ENCODE assay signal across 16 cellular contexts in the genomic region with DNA sequence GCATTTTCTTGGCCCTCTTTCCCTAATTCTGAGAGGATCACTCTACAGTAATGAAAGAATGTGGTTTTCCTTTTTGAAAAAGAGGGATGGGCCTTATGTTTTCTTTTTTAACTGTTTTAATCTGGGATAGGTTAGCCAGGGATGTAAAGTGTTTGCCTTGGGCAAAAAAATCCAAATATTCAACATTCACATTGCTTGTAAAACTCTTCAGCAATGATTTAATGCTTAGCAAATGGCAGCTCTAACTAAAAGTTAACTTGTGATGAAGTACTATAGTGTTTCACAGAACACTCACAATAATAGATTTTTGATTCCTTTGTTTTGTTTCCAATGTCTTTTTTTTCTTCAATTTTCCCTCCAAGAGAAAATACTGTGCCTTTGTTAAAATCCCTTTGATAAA.
A peak's percentile ranks its signal among the peaks of the same experiment; 100 is the strongest.
DNase-seq lines count a peak whose midpoint lies in the region; TF ChIP-seq lines count a peak whose summit lies in the region.
"Had no signal": no experiment of that assay in that cellular context is flagged by ENCODE, and none has a peak within 500 bp of the region (broad histone marks: within the 10 kb centered on the region; RNA-seq: fewer than 3 reads in every experiment).

No MANE protein-coding gene starts in this region.

- intact Hi-C loops in activated T-helper 2 cell treated with anti-CD3 and anti-CD28 coated beads, Interferon-gamma antibody, Interleukin-2, Interleukin-4, amounts not matched to agents 10 μg/mL and 5 μg/mL and 100 μg/mL, durations not matched to agents 14 hours and 24 hours and 36 hours (cut with micrococcal nuclease), result no loop called here

- H3K4me3 Mint-ChIP-seq in activated T-helper 2 cell treated with anti-CD3 and anti-CD28 coated beads, Interferon-gamma antibody, Interleukin-2, Interleukin-4, amounts not matched to agents 10 μg/mL and 5 μg/mL and 100 μg/mL, durations not matched to agents 14 hours and 24 hours and 36 hours (ENCODE audit: low read depth), result no peak overlapping the region
- H3K4me3 Mint-ChIP-seq: B cell; CD4-positive, CD25-positive, alpha-beta regulatory T cell; CD8-positive, alpha-beta memory T cell had no signal

- no peaks in the 10 kb centered on the region for H3K9me3 ChIP-seq in parathyroid adenoma (ENCODE audit: control insufficient read depth, low read length)
- H3K9me3 ChIP-seq: BLaER1 treated with 17β-estradiol and CSF1 and Interleukin-3, amounts not matched to agents 10 nM and 100 nM had no signal

- H3K27ac Mint-ChIP-seq in activated T-helper 2 cell treated with anti-CD3 and anti-CD28 coated beads, Interferon-gamma antibody, Interleukin-2, Interleukin-4, amounts not matched to agents 10 μg/mL and 5 μg/mL and 100 μg/mL, durations not matched to agents 14 hours and 24 hours and 36 hours, result no peak overlapping the region
- H3K27ac Mint-ChIP-seq: B cell; CD4-positive, CD25-positive, alpha-beta regulatory T cell; CD8-positive, alpha-beta memory T cell had no signal

- H3K27me3 ChIP-seq in parathyroid adenoma (ENCODE audit: control insufficient read depth, insufficient read depth, low read length), result no peaks in the 10 kb centered on the region
- H3K27me3 ChIP-seq: BLaER1 treated with 17β-estradiol and CSF1 and Interleukin-3, amounts not matched to agents 10 nM and 100 nM had no signal

- DNase-seq in HEK293T (ENCODE audit: extremely low spot score) (no peak), myocyte (ENCODE audit: low read depth) (peak; percentile 3), RWPE1 (ENCODE audit: low spot score) (no peak), C1 segment of cervical spinal cord (lab: John Stamatoyannopoulos, UW) (no peak)
- DNase-seq in stimulated activated naive CD4-positive, alpha-beta T cell treated with Interleukin-2 at 50 U/mL for 16 hours (lab: John Stamatoyannopoulos, UW), result no peak
- no peak for DNase-seq in activated T-helper 2 cell treated with anti-CD3 and anti-CD28 coated beads, Interferon-gamma antibody, Interleukin-2, Interleukin-4, amounts not matched to agents 10 μg/mL and 5 μg/mL and 100 μg/mL, durations not matched to agents 14 hours and 24 hours and 36 hours (ENCODE audit: low spot score)
- DNase-seq: CD4-positive, CD25-positive, alpha-beta regulatory T cell; CD8-positive, alpha-beta memory T cell; COR-L47; DMS 273 treated with DMSO at 0.1 percent for 48 hours; DND-41; EL had no signal

- POLR2A ChIA-PET in HEK293T (lab: Yijun Ruan, JAX) (no interaction called here), RWPE1 (lab: Yijun Ruan, JAX; ENCODE audit: low non-redundant PET) (no interaction called here)

- CTCF ChIA-PET in HEK293T (lab: Yijun Ruan, JAX), result no interaction called here
- CTCF ChIA-PET in RWPE1 (lab: Yijun Ruan, JAX), result interaction anchor here (0.7 kb wide), 1 partner anchor 1806 kb away, joined by 4 read pairs; no protein-coding TSS in a partner anchor

- peak overlapping the region; percentile 50 for H2AFZ ChIP-seq in parathyroid adenoma

- no peak overlapping the region for H3K9ac ChIP-seq in parathyroid adenoma
- H3K9ac ChIP-seq: BLaER1 treated with 17β-estradiol and CSF1 and Interleukin-3, amounts not matched to agents 10 nM and 100 nM had no signal

- no peaks in the 10 kb centered on the region for H3K36me3 ChIP-seq in parathyroid adenoma (ENCODE audit: control insufficient read depth, insufficient read depth, low read length)
- H3K36me3 ChIP-seq: BLaER1 treated with 17β-estradiol and CSF1 and Interleukin-3, amounts not matched to agents 10 nM and 100 nM had no signal

- H3K4me1 Mint-ChIP-seq in activated T-helper 2 cell treated with anti-CD3 and anti-CD28 coated beads, Interferon-gamma antibody, Interleukin-2, Interleukin-4, amounts not matched to agents 10 μg/mL and 5 μg/mL and 100 μg/mL, durations not matched to agents 14 hours and 24 hours and 36 hours (ENCODE audit: low read depth), result no peaks in the 10 kb centered on the region
- H3K4me1 Mint-ChIP-seq: B cell; CD4-positive, CD25-positive, alpha-beta regulatory T cell; CD8-positive, alpha-beta memory T cell had no signal

- H3K79me2 ChIP-seq in parathyroid adenoma, result no peaks in the 10 kb centered on the region

- H3K4me2 ChIP-seq in parathyroid adenoma (ENCODE audit: low read length), result peak overlapping the region; percentile 42
- H3K4me2 ChIP-seq: BLaER1 treated with 17β-estradiol and CSF1 and Interleukin-3, amounts not matched to agents 10 nM and 100 nM had no signal

- no peaks in the 10 kb centered on the region for H3K9me3 Mint-ChIP-seq in activated T-helper 2 cell treated with anti-CD3 and anti-CD28 coated beads, Interferon-gamma antibody, Interleukin-2, Interleukin-4, amounts not matched to agents 10 μg/mL and 5 μg/mL and 100 μg/mL, durations not matched to agents 14 hours and 24 hours and 36 hours

- peak overlapping the region; percentile 82 for H3K27ac ChIP-seq in parathyroid adenoma
- no peak overlapping the region for H3K27ac ChIP-seq in RWPE1
- H3K27ac ChIP-seq: BLaER1 treated with 17β-estradiol and CSF1 and Interleukin-3, amounts not matched to agents 10 nM and 100 nM had no signal

- no peak overlapping the region for H3K4me3 ChIP-seq in parathyroid adenoma (ENCODE audit: low read depth, low read length)
- H3K4me3 ChIP-seq: BLaER1 treated with 17β-estradiol and CSF1 and Interleukin-3, amounts not matched to agents 10 nM and 100 nM; GM12878 had no signal

- no peaks in the 10 kb centered on the region for H3K36me3 Mint-ChIP-seq in activated T-helper 2 cell treated with anti-CD3 and anti-CD28 coated beads, Interferon-gamma antibody, Interleukin-2, Interleukin-4, amounts not matched to agents 10 μg/mL and 5 μg/mL and 100 μg/mL, durations not matched to agents 14 hours and 24 hours and 36 hours (ENCODE audit: low read depth)
- H3K36me3 Mint-ChIP-seq: CD4-positive, CD25-positive, alpha-beta regulatory T cell; CD8-positive, alpha-beta memory T cell had no signal

- peaks cover 29% of the 10 kb centered on the region for H3K4me1 ChIP-seq in parathyroid adenoma

- no peaks in the 10 kb centered on the region for H3K27me3 Mint-ChIP-seq in activated T-helper 2 cell treated with anti-CD3 and anti-CD28 coated beads, Interferon-gamma antibody, Interleukin-2, Interleukin-4, amounts not matched to agents 10 μg/mL and 5 μg/mL and 100 μg/mL, durations not matched to agents 14 hours and 24 hours and 36 hours (ENCODE audit: low read depth)
- H3K27me3 Mint-ChIP-seq: B cell; CD4-positive, CD25-positive, alpha-beta regulatory T cell; CD8-positive, alpha-beta memory T cell had no signal

- TF ChIP-seq CTCF in parathyroid adenoma (IDR thresholded peaks at IDR 0.05), result no peak
- no peak for TF ChIP-seq CTCF in RWPE1 (conservative IDR thresholded peaks at IDR 0.05; ENCODE audit: low read depth)

TF ChIP-seq in HEK293T, 16 proteins besides CTCF, POLR2A, EP300 and RAD21:
- TF ChIP-seq ELF4 (IDR thresholded peaks at IDR 0.05) (no peak), NFRKB (IDR thresholded peaks at IDR 0.05) (no peak), CTBP1 (IDR thresholded peaks at IDR 0.05; ENCODE audit: borderline replicate concordance) (peak; percentile 16; the same call in 1 of the 2 replicates), SP1 (IDR thresholded peaks at IDR 0.05) (no peak), FOXM1 (IDR thresholded peaks at IDR 0.05; ENCODE audit: borderline replicate concordance) (no peak), TARDBP (IDR thresholded peaks at IDR 0.05) (no peak)
- TF ChIP-seq, protein P1, sequence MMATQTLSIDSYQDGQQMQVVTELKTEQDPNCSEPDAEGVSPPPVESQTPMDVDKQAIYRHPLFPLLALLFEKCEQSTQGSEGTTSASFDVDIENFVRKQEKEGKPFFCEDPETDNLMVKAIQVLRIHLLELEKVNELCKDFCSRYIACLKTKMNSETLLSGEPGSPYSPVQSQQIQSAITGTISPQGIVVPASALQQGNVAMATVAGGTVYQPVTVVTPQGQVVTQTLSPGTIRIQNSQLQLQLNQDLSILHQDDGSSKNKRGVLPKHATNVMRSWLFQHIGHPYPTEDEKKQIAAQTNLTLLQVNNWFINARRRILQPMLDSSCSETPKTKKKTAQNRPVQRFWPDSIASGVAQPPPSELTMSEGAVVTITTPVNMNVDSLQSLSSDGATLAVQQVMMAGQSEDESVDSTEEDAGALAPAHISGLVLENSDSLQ (IDR thresholded peaks at IDR 0.05), result peak; percentile 81
